In the genomic region with DNA sequence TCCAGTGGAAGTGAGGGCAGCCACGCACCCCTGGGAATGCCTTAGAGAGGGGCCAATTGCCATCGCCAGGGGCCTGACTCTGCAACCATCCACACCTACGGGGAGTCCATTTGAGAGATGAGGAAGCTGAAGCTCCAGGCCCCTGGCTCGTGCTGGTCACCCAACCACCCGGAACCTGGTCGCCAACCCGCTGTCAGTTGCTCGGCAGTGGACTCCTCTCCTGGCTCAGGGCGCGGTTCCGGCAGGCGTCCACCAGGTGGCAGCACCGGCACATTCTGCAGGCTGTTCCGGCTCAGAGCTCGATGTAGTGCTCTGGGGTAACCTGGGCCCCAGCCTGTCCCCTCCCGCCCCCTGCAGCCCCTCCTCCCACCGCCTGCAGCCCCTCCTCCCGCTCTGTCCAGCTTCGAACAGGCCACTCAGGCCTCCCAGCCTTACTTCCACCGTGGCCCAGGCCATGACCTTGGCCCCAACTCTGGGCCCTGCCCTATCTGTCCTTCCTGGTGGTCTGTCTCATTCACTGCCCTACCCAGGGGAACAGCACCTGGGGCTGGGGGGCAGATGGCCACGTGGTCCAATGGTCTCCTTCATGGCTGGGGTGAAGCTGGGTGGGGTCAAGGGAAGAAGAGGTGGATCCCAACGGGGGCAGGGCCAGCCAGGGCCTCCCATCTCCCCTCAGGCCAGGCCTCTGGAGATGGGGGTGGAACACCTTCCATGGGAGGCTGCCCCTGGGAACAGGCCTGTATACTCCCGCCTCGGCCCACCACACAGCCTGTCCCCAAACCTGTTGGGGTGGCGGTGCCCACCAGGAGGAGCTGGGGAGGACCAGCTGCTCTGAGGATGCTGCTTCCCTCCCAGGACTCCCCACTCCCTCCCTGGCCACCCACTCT, we compare ENCODE assay signal across 1 cellular context.
TF ChIP-seq lines count a peak whose summit lies in the region.

No MANE protein-coding gene starts in this region.

TF ChIP-seq in HepG2, 621 proteins besides CTCF, POLR2A, EP300 and RAD21 (continued from another document and continues in another):
- TF ChIP-seq KLF13 (CRISPR knock-in tag; IDR thresholded peaks at IDR 0.05) (no peak), ZNF792 (CRISPR knock-in tag; IDR thresholded peaks at IDR 0.05) (no peak; the same call in 1 of the 2 replicates), SUZ12 (IDR thresholded peaks at IDR 0.05; ENCODE audit: low read depth, low read length) (no peak), HDAC6 (IDR thresholded peaks at IDR 0.05; ENCODE audit: low read depth, low read length) (no peak), MED8 (CRISPR knock-in tag; IDR thresholded peaks at IDR 0.05; ENCODE audit: insufficient replicate concordance) (peak; percentile 46), MXD4 (CRISPR knock-in tag; IDR thresholded peaks at IDR 0.05) (peak; percentile 75; the same call in 1 of the 2 replicates), ATAD3A (CRISPR knock-in tag; IDR thresholded peaks at IDR 0.05) (no peak), RELA (CRISPR knock-in tag; IDR thresholded peaks at IDR 0.05) (no peak; the same call in 1 of the 2 replicates), SALL1 (CRISPR knock-in tag; IDR thresholded peaks at IDR 0.05) (peak; percentile 85), SRSF9 (IDR thresholded peaks at IDR 0.05; ENCODE audit: borderline replicate concordance, insufficient read depth, low read depth, low read length, poor library complexity, severe bottlenecking) (no peak), MIXL1 (CRISPR knock-in tag; IDR thresholded peaks at IDR 0.05) (peak; percentile 36; the same call in 1 of the 2 replicates), ZZZ3 (CRISPR knock-in tag; IDR thresholded peaks at IDR 0.05; ENCODE audit: borderline replicate concordance) (no peak; the same call in 1 of the 2 replicates), SNAI1 (CRISPR knock-in tag; IDR thresholded peaks at IDR 0.05; ENCODE audit: borderline replicate concordance) (no peak), ZNF253 (CRISPR knock-in tag; IDR thresholded peaks at IDR 0.05; ENCODE audit: borderline replicate concordance) (no peak), KMT2A (CRISPR knock-in tag; IDR thresholded peaks at IDR 0.05) (no peak), ZNF672 (CRISPR knock-in tag; IDR thresholded peaks at IDR 0.05) (no peak), ZNF883 (CRISPR knock-in tag; IDR thresholded peaks at IDR 0.05; ENCODE audit: not compliant biosample characterization) (no peak), MAFG (CRISPR knock-in tag; IDR thresholded peaks at IDR 0.05) (no peak), TMF1 (CRISPR knock-in tag; IDR thresholded peaks at IDR 0.05; ENCODE audit: low read depth) (0 out of 2 replicates have a peak, but pooled peaks have one; percentile 59), GPN1 (CRISPR knock-in tag; IDR thresholded peaks at IDR 0.05; ENCODE audit: borderline replicate concordance) (no peak), ZNF569 (CRISPR knock-in tag; IDR thresholded peaks at IDR 0.05; ENCODE audit: borderline replicate concordance) (no peak), ISL2 (CRISPR knock-in tag; IDR thresholded peaks at IDR 0.05) (no peak), NPAS2 (CRISPR knock-in tag; IDR thresholded peaks at IDR 0.05; ENCODE audit: borderline replicate concordance) (no peak), EHMT2 (IDR thresholded peaks at IDR 0.05; ENCODE audit: borderline replicate concordance, low read depth, low read length) (no peak), SIN3A (IDR thresholded peaks at IDR 0.05; ENCODE audit: borderline replicate concordance, low read depth, low read length) (0 out of 2 replicates have a peak, but pooled peaks have one; percentile 32), ZNF570 (CRISPR knock-in tag; IDR thresholded peaks at IDR 0.05; ENCODE audit: borderline replicate concordance) (no peak)
- TF ChIP-seq, protein P1, sequence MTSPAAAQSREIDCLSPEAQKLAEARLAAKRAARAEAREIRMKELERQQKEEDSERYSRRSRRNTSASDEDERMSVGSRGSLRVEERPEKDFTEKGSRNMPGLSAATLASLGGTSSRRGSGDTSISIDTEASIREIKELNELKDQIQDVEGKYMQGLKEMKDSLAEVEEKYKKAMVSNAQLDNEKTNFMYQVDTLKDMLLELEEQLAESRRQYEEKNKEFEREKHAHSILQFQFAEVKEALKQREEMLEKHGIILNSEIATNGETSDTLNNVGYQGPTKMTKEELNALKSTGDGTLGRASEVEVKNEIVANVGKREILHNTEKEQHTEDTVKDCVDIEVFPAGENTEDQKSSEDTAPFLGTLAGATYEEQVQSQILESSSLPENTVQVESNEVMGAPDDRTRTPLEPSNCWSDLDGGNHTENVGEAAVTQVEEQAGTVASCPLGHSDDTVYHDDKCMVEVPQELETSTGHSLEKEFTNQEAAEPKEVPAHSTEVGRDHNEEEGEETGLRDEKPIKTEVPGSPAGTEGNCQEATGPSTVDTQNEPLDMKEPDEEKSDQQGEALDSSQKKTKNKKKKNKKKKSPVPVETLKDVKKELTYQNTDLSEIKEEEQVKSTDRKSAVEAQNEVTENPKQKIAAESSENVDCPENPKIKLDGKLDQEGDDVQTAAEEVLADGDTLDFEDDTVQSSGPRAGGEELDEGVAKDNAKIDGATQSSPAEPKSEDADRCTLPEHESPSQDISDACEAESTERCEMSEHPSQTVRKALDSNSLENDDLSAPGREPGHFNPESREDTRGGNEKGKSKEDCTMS (CRISPR knock-in tag; conservative IDR thresholded peaks at IDR 0.05) = no peak; the same call in 1 of the 2 replicates
- TF ChIP-seq, protein P2, sequence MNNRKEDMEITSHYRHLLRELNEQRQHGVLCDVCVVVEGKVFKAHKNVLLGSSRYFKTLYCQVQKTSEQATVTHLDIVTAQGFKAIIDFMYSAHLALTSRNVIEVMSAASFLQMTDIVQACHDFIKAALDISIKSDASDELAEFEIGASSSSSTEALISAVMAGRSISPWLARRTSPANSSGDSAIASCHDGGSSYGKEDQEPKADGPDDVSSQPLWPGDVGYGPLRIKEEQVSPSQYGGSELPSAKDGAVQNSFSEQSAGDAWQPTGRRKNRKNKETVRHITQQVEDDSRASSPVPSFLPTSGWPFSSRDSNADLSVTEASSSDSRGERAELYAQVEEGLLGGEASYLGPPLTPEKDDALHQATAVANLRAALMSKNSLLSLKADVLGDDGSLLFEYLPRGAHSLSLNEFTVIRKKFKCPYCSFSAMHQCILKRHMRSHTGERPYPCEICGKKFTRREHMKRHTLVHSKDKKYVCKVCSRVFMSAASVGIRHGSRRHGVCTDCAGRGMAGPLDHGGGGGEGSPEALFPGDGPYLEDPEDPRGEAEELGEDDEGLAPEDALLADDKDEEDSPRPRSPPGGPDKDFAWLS (CRISPR knock-in tag; IDR thresholded peaks at IDR 0.05; ENCODE audit: borderline replicate concordance) = no peak
- TF ChIP-seq, protein P3, sequence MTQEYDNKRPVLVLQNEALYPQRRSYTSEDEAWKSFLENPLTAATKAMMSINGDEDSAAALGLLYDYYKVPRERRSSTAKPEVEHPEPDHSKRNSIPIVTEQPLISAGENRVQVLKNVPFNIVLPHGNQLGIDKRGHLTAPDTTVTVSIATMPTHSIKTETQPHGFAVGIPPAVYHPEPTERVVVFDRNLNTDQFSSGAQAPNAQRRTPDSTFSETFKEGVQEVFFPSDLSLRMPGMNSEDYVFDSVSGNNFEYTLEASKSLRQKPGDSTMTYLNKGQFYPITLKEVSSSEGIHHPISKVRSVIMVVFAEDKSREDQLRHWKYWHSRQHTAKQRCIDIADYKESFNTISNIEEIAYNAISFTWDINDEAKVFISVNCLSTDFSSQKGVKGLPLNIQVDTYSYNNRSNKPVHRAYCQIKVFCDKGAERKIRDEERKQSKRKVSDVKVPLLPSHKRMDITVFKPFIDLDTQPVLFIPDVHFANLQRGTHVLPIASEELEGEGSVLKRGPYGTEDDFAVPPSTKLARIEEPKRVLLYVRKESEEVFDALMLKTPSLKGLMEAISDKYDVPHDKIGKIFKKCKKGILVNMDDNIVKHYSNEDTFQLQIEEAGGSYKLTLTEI (CRISPR knock-in tag; conservative IDR thresholded peaks at IDR 0.05) = no peak
- TF ChIP-seq, protein P4, sequence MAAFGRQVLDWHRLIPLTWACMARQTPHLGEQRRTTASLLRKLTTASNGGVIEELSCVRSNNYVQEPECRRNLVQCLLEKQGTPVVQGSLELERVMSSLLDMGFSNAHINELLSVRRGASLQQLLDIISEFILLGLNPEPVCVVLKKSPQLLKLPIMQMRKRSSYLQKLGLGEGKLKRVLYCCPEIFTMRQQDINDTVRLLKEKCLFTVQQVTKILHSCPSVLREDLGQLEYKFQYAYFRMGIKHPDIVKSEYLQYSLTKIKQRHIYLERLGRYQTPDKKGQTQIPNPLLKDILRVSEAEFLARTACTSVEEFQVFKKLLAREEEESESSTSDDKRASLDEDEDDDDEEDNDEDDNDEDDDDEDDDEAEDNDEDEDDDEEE (CRISPR knock-in tag; IDR thresholded peaks at IDR 0.05) = no peak
- TF ChIP-seq, protein P5, sequence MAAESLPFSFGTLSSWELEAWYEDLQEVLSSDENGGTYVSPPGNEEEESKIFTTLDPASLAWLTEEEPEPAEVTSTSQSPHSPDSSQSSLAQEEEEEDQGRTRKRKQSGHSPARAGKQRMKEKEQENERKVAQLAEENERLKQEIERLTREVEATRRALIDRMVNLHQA (CRISPR knock-in tag; IDR thresholded peaks at IDR 0.05) = no peak
- TF ChIP-seq, protein P6, sequence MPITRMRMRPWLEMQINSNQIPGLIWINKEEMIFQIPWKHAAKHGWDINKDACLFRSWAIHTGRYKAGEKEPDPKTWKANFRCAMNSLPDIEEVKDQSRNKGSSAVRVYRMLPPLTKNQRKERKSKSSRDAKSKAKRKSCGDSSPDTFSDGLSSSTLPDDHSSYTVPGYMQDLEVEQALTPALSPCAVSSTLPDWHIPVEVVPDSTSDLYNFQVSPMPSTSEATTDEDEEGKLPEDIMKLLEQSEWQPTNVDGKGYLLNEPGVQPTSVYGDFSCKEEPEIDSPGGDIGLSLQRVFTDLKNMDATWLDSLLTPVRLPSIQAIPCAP (CRISPR knock-in tag; IDR thresholded peaks at IDR 0.05; ENCODE audit: low read depth) = no peak
- TF ChIP-seq, protein P7, sequence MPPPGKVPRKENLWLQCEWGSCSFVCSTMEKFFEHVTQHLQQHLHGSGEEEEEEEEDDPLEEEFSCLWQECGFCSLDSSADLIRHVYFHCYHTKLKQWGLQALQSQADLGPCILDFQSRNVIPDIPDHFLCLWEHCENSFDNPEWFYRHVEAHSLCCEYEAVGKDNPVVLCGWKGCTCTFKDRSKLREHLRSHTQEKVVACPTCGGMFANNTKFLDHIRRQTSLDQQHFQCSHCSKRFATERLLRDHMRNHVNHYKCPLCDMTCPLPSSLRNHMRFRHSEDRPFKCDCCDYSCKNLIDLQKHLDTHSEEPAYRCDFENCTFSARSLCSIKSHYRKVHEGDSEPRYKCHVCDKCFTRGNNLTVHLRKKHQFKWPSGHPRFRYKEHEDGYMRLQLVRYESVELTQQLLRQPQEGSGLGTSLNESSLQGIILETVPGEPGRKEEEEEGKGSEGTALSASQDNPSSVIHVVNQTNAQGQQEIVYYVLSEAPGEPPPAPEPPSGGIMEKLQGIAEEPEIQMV (CRISPR knock-in tag; IDR thresholded peaks at IDR 0.05; ENCODE audit: low read depth) = no peak
- TF ChIP-seq, protein P8, sequence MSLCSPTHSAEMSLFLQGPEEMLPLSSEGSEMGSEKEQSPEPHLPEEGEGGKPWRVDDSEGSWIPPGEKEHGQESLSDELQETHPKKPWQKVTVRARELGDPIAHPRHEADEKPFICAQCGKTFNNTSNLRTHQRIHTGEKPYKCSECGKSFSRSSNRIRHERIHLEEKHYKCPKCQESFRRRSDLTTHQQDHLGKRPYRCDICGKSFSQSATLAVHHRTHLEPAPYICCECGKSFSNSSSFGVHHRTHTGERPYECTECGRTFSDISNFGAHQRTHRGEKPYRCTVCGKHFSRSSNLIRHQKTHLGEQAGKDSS (CRISPR knock-in tag; IDR thresholded peaks at IDR 0.05; ENCODE audit: borderline replicate concordance, low read depth) = peak; percentile 83; the same call in 1 of the 2 replicates
- TF ChIP-seq, protein P9, sequence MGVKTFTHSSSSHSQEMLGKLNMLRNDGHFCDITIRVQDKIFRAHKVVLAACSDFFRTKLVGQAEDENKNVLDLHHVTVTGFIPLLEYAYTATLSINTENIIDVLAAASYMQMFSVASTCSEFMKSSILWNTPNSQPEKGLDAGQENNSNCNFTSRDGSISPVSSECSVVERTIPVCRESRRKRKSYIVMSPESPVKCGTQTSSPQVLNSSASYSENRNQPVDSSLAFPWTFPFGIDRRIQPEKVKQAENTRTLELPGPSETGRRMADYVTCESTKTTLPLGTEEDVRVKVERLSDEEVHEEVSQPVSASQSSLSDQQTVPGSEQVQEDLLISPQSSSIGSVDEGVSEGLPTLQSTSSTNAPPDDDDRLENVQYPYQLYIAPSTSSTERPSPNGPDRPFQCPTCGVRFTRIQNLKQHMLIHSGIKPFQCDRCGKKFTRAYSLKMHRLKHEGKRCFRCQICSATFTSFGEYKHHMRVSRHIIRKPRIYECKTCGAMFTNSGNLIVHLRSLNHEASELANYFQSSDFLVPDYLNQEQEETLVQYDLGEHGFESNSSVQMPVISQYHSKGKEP (CRISPR knock-in tag; IDR thresholded peaks at IDR 0.05) = no peak
- TF ChIP-seq, protein P10, sequence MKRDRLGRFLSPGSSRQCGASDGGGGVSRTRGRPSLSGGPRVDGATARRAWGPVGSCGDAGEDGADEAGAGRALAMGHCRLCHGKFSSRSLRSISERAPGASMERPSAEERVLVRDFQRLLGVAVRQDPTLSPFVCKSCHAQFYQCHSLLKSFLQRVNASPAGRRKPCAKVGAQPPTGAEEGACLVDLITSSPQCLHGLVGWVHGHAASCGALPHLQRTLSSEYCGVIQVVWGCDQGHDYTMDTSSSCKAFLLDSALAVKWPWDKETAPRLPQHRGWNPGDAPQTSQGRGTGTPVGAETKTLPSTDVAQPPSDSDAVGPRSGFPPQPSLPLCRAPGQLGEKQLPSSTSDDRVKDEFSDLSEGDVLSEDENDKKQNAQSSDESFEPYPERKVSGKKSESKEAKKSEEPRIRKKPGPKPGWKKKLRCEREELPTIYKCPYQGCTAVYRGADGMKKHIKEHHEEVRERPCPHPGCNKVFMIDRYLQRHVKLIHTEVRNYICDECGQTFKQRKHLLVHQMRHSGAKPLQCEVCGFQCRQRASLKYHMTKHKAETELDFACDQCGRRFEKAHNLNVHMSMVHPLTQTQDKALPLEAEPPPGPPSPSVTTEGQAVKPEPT (CRISPR knock-in tag; IDR thresholded peaks at IDR 0.05; ENCODE audit: low read depth) = no peak
- TF ChIP-seq, protein P11, sequence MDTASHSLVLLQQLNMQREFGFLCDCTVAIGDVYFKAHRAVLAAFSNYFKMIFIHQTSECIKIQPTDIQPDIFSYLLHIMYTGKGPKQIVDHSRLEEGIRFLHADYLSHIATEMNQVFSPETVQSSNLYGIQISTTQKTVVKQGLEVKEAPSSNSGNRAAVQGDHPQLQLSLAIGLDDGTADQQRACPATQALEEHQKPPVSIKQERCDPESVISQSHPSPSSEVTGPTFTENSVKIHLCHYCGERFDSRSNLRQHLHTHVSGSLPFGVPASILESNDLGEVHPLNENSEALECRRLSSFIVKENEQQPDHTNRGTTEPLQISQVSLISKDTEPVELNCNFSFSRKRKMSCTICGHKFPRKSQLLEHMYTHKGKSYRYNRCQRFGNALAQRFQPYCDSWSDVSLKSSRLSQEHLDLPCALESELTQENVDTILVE (CRISPR knock-in tag; IDR thresholded peaks at IDR 0.05) = 0 out of 2 replicates have a peak, but pooled peaks have one; percentile 42
- TF ChIP-seq, protein P12, sequence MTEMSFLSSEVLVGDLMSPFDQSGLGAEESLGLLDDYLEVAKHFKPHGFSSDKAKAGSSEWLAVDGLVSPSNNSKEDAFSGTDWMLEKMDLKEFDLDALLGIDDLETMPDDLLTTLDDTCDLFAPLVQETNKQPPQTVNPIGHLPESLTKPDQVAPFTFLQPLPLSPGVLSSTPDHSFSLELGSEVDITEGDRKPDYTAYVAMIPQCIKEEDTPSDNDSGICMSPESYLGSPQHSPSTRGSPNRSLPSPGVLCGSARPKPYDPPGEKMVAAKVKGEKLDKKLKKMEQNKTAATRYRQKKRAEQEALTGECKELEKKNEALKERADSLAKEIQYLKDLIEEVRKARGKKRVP (CRISPR knock-in tag; IDR thresholded peaks at IDR 0.05) = no peak
- TF ChIP-seq, protein P13, sequence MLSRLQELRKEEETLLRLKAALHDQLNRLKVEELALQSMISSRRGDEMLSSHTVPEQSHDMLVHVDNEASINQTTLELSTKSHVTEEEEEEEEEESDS (CRISPR knock-in tag; IDR thresholded peaks at IDR 0.05; ENCODE audit: borderline replicate concordance) = no peak
